Comparison of ENCODE assay signal across 20 cellular contexts in the genomic region with DNA sequence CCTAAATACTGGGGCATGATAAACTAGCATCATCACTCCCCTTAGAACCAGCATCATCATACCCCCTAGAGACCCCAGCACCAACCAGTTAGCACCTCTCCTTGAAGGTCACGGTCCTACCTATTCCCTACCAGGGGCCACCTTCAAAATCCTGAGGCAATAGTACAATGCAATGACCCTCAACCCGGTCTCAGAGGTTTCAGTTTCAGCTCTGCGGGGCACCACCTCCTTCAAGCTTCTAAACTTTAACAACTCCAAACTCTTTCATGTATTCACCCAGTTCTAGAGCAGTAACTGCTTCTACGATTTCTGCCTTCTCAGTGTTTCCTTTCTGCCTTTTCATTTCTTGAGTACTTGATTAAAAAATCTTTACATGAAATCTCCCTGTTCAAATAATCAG.
DNase-seq lines count a peak whose midpoint lies in the region; ATAC-seq, FAIRE-seq and TF ChIP-seq lines count a peak whose summit lies in the region.
"Had no signal": no experiment of that assay in that cellular context is flagged by ENCODE, and none has a peak within 500 bp of the region (broad histone marks: within the 10 kb centered on the region; RNA-seq: fewer than 3 reads in every experiment).

No MANE protein-coding gene starts in this region.

- intact Hi-C loops in left ventricle myocardium superior (cut with micrococcal nuclease) = no loop called here

- no peak for DNase-seq in GM18507 (ENCODE audit: extremely low spot score, insufficient read length, low read depth)
- DNase-seq in hepatocyte (ENCODE audit: low spot score) = no peak
- no peak for DNase-seq in HTR-8/SVneo (ENCODE audit: insufficient read length, low spot score)
- DNase-seq in left ventricle myocardium superior = no peak
- DNase-seq: activated CD4-positive, alpha-beta memory T cell treated with anti-CD3 and anti-CD28 coated beads for 36 hours; activated naive CD4-positive, alpha-beta T cell treated with anti-CD3 and anti-CD28 coated beads, Interleukin-2, amount 50 U/mL, for 16 hours; activated T-cell treated with anti-CD3 and anti-CD28 coated beads, Interleukin-2, amount 50 U/mL, for 24 hours; aorta; gastrocnemius medialis; Kasumi-1; NCI-H1105 treated with DMSO at 0.1 percent for 48 hours; NCI-H524 had no signal

- peaks cover 11% of the 10 kb centered on the region for H3K4me1 ChIP-seq in hepatocyte (ENCODE audit: insufficient read depth)
- H3K4me1 ChIP-seq in gastroesophageal sphincter = peaks cover 0 to 7% (median 0%) of the 10 kb centered on the region in 3 donors

- TF ChIP-seq CTCF in hepatocyte (IDR thresholded peaks at IDR 0.05; ENCODE audit: poor library complexity) (no peak), gastroesophageal sphincter (IDR thresholded peaks at IDR 0.05) (no peak)

- ATAC-seq in GM19372 (IDR thresholded peaks at IDR 0.05; ENCODE audit: low read depth, unreplicated experiment) (peak; percentile 53), HG03520 (IDR thresholded peaks at IDR 0.05; ENCODE audit: unreplicated experiment) (peak; percentile 58), gastroesophageal sphincter (no peak), left ventricle myocardium superior (no peak), GM21576 (IDR thresholded peaks at IDR 0.05; ENCODE audit: unreplicated experiment) (no peak)
- ATAC-seq: esophagus mucosa; gastrocnemius medialis; natural killer cell treated with Interleukin-12 subunit alpha and Interleukin-12 subunit beta and Interleukin-15 and Interleukin-18, amount 100 ng/mL, for 72 hours had no signal

- no peak overlapping the region for H3K4me3 ChIP-seq in hepatocyte
- no peak overlapping the region for H3K4me3 ChIP-seq in gastroesophageal sphincter
- H3K4me3 ChIP-seq: BLaER1 treated with 17β-estradiol and CSF1 and Interleukin-3, amounts not matched to agents 10 nM and 100 nM; gastrocnemius medialis had no signal

- H4K20me1 ChIP-seq in hepatocyte (ENCODE audit: insufficient read depth, poor library complexity, severe bottlenecking) = no peaks in the 10 kb centered on the region
- H4K20me1 ChIP-seq: BLaER1 treated with 17β-estradiol and CSF1 and Interleukin-3, amounts not matched to agents 10 nM and 100 nM had no signal

- peak overlapping the region; percentile 4 for H3K4me2 ChIP-seq in hepatocyte
- H3K4me2 ChIP-seq: BLaER1 treated with 17β-estradiol and CSF1 and Interleukin-3, amounts not matched to agents 10 nM and 100 nM had no signal

- H3K27ac ChIP-seq in hepatocyte (peak overlapping the region; percentile 14), gastroesophageal sphincter (no peak overlapping the region)
- H3K27ac ChIP-seq: BLaER1 treated with 17β-estradiol and CSF1 and Interleukin-3, amounts not matched to agents 10 nM and 100 nM; gastrocnemius medialis had no signal

- no peaks in the 10 kb centered on the region for H3K36me3 ChIP-seq in hepatocyte (replicated peaks; ENCODE audit: insufficient read depth, low read depth)
- no peaks in the 10 kb centered on the region for H3K36me3 ChIP-seq in gastroesophageal sphincter
- H3K36me3 ChIP-seq: BLaER1 treated with 17β-estradiol and CSF1 and Interleukin-3, amounts not matched to agents 10 nM and 100 nM; gastrocnemius medialis had no signal

- FAIRE-seq in GM18507 (lab: Jason Lieb, UNC) = peak; percentile 71
- FAIRE-seq in HTR-8/SVneo (lab: Jason Lieb, UNC) = no peak
- FAIRE-seq: G401.6 had no signal

- no peak for TF ChIP-seq EP300 in gastroesophageal sphincter (IDR thresholded peaks at IDR 0.05)

- no peaks in the 10 kb centered on the region for H3K9me2 ChIP-seq in hepatocyte (replicated peaks; ENCODE audit: insufficient read depth)

- 85% methylated on average over 4 of the region's 4 CpGs for WGBS in hepatocyte (ENCODE audit: low lambda C conversion rate, missing lambda C conversion rate)
- 91 to 96% methylated on average over 3 to 4 of the region's 4 CpGs for WGBS in gastroesophageal sphincter (ENCODE audit: low coverage in 1 of 2), 2 donors

- no peak for TF ChIP-seq POLR2A in gastroesophageal sphincter (IDR thresholded peaks at IDR 0.05)

- H3K27me3 ChIP-seq in hepatocyte (no peaks in the 10 kb centered on the region), gastroesophageal sphincter (no peaks in the 10 kb centered on the region)
- H3K27me3 ChIP-seq: BLaER1 treated with 17β-estradiol and CSF1 and Interleukin-3, amounts not matched to agents 10 nM and 100 nM; gastrocnemius medialis had no signal

- H3K9me3 ChIP-seq in hepatocyte (ENCODE audit: low read depth) (no peaks in the 10 kb centered on the region), gastroesophageal sphincter (no peaks in the 10 kb centered on the region)
- H3K9me3 ChIP-seq: BLaER1 treated with 17β-estradiol and CSF1 and Interleukin-3, amounts not matched to agents 10 nM and 100 nM; gastrocnemius medialis had no signal

- H2AFZ ChIP-seq in hepatocyte = no peak overlapping the region

- no peaks in the 10 kb centered on the region for H3K79me2 ChIP-seq in hepatocyte

Comparison
In these comparisons a context has a peak if more than half of its experiments do, and no peak if none do; other contexts are left out.
1. ATAC-seq: peak in GM19372 (single experiment) and HG03520 (single experiment); none in gastroesophageal sphincter (single experiment), left ventricle myocardium superior (single experiment) and GM21576 (single experiment).